Comparison of ENCODE assay signal across 10 cellular contexts in genomic region chr17:10754109-10754508, GRCh38. TPM values are rescaled to one million over a fixed set of nuclear protein-coding genes. Genes with fewer than 3 reads are reported as not detected.
DNase-seq lines count a peak whose midpoint lies in the region; ATAC-seq and TF ChIP-seq lines count a peak whose summit lies in the region.
"Had no signal": no experiment of that assay in that cellular context is flagged by ENCODE, and none has a peak within 500 bp of the region (broad histone marks: within the 10 kb centered on the region; RNA-seq: fewer than 3 reads in every experiment).

No MANE protein-coding gene starts in this region.

- no peaks in the 10 kb centered on the region for H4K20me1 ChIP-seq in OCI-LY3 (ENCODE audit: insufficient read depth, low read length)

- H3K9me3 ChIP-seq in cardiac muscle cell (ENCODE audit: low read depth) (no peaks in the 10 kb centered on the region), OCI-LY3 (ENCODE audit: insufficient read depth, low read length) (no peaks in the 10 kb centered on the region), thyroid gland (no peaks in the 10 kb centered on the region)
- H3K9me3 ChIP-seq: neutrophil had no signal

- H3K4me1 ChIP-seq in cardiac muscle cell (ENCODE audit: low read depth) (peaks cover 16% of the 10 kb centered on the region), OCI-LY3 (ENCODE audit: low read length) (no peaks in the 10 kb centered on the region), thyroid gland (peaks cover 4 to 11% of the 10 kb centered on the region in 2 donors)

- no peak overlapping the region for H3K27ac ChIP-seq in cardiac muscle cell
- H3K27ac ChIP-seq in OCI-LY3 (ENCODE audit: low read length) = no peak overlapping the region
- H3K27ac ChIP-seq in thyroid gland = no peak overlapping the region
- H3K27ac ChIP-seq: neutrophil had no signal

- peak; percentile 31 to 33 for DNase-seq in cardiac muscle cell (ENCODE audit: low read depth in 1 of 2, low spot score in 1 of 2)
- no peak for DNase-seq in Right ventricle myocardium superior
- DNase-seq in epithelial cell of esophagus (ENCODE audit: low read depth) = peak; percentile 22
- peak; percentile 30 to 55 for DNase-seq in thyroid gland
- no peak for DNase-seq in NCI-H2107 (lab: John Stamatoyannopoulos, UW)

- H3K36me3 ChIP-seq in cardiac muscle cell = no peaks in the 10 kb centered on the region
- no peaks in the 10 kb centered on the region for H3K36me3 ChIP-seq in OCI-LY3 (replicated peaks; ENCODE audit: low read depth, low read length)
- H3K36me3 ChIP-seq in thyroid gland = no peaks in the 10 kb centered on the region
- H3K36me3 ChIP-seq: neutrophil had no signal

- TF ChIP-seq CTCF in cardiac muscle cell (IDR thresholded peaks at IDR 0.05; ENCODE audit: low read depth, low read length) = peak; percentile 35
- TF ChIP-seq CTCF in OCI-LY3 (IDR thresholded peaks at IDR 0.05; ENCODE audit: low read depth, low read length) = peak; percentile 39
- peak; percentile 45 for TF ChIP-seq CTCF in epithelial cell of esophagus (IDR thresholded peaks at IDR 0.05; ENCODE audit: insufficient read depth, low read depth, low read length, missing control alignments)
- peak in 2 of 6 experiments; percentile 24 to 31 for TF ChIP-seq CTCF in thyroid gland (IDR thresholded peaks at IDR 0.05)

- no peak overlapping the region for H3K9ac ChIP-seq in OCI-LY3 (ENCODE audit: low read length)

- WGBS in thyroid gland, 2 donors = 16 to 54% methylated on average over 2 of the region's 2 CpGs

- no peak overlapping the region for H3K4me2 ChIP-seq in OCI-LY3 (ENCODE audit: low read length)

- intact Hi-C loops in Right ventricle myocardium superior (cut with DNase I) = no loop called here
- intact Hi-C loops in thyroid gland (cut with DNase I) = loop anchor here (5.0 kb wide), 1 partner anchor 93 kb away; no protein-coding TSS in a partner anchor

- H3K79me2 ChIP-seq in OCI-LY3 (ENCODE audit: low read length) = no peaks in the 10 kb centered on the region

- ATAC-seq in Right ventricle myocardium superior (ENCODE audit: poor library complexity) = no peak
- ATAC-seq in GM21360 (IDR thresholded peaks at IDR 0.05; ENCODE audit: unreplicated experiment) = no peak
- ATAC-seq in HG02840 (IDR thresholded peaks at IDR 0.05; ENCODE audit: low FRiP score, unreplicated experiment) = no peak

- H3K4me3 ChIP-seq in cardiac muscle cell = no peak overlapping the region
- no peak overlapping the region for H3K4me3 ChIP-seq in OCI-LY3 (ENCODE audit: low read length)
- H3K4me3 ChIP-seq in epithelial cell of esophagus (ENCODE audit: low read length) = no peak overlapping the region
- H3K4me3 ChIP-seq in thyroid gland (replicated peaks in 1 of 3) = no peak overlapping the region

- no peaks in the 10 kb centered on the region for H3K27me3 ChIP-seq in cardiac muscle cell
- no peaks in the 10 kb centered on the region for H3K27me3 ChIP-seq in OCI-LY3 (ENCODE audit: low read depth, low read length)
- H3K27me3 ChIP-seq in thyroid gland = no peaks in the 10 kb centered on the region
- H3K27me3 ChIP-seq: neutrophil had no signal

- no peak for TF ChIP-seq POLR2A in thyroid gland (IDR thresholded peaks at IDR 0.05)

- no peak overlapping the region for H2AFZ ChIP-seq in OCI-LY3 (ENCODE audit: low read depth, low read length)

RNA-seq across cellular contexts. Expression of gene TMEM220, which starts 24.3 kb away (rescaled TPM):
- 0.15 and 2.4 TPM in 2 replicates for total RNA-seq in cardiac muscle cell
- 2.6 and 2.8 TPM in 2 replicates for polyA plus RNA-seq in cardiac muscle cell
- total RNA-seq in Right ventricle myocardium superior = 7.6 TPM
- 10 to 100 TPM; 13.1 to 17.6 (median 15.5) TPM for total RNA-seq in thyroid gland

RNA-seq across cellular contexts. Expression of gene TMEM238L, which starts 49.8 kb away (rescaled TPM):
- not detected in 2 replicates for total RNA-seq in cardiac muscle cell
- polyA plus RNA-seq in cardiac muscle cell = not detected in 2 replicates
- total RNA-seq in Right ventricle myocardium superior = not detected
- not detected for total RNA-seq in thyroid gland
- total RNA-seq: activated CD8-positive, alpha-beta memory T cell treated with anti-CD3 and anti-CD28 coated beads for 36 hours had no signal

RNA-seq across cellular contexts. Expression of gene ADPRM, which starts 56.7 kb away (rescaled TPM):
- 4.4 and 7.4 TPM in 2 replicates for total RNA-seq in cardiac muscle cell
- 5.0 and 7.3 TPM in 2 replicates for polyA plus RNA-seq in cardiac muscle cell
- 3.3 TPM for total RNA-seq in Right ventricle myocardium superior
- 10 to 100 TPM; 16.3 to 21.4 (median 19.4) TPM for total RNA-seq in thyroid gland

RNA-seq across cellular contexts. Expression of gene SCO1, which starts 56.8 kb away (rescaled TPM):
- total RNA-seq in cardiac muscle cell (56.4 and 60.4 TPM in 2 replicates), Right ventricle myocardium superior (27.6 TPM), thyroid gland (10 to 100 TPM; 31.2 to 36.0 (median 34.9) TPM)
- polyA plus RNA-seq in cardiac muscle cell = 62.6 and 67.2 TPM in 2 replicates

Comparison
In these comparisons a context has a peak if more than half of its experiments do, and no peak if none do; other contexts are left out.
1. DNase-seq: peak in cardiac muscle cell (2 of 2), epithelial cell of esophagus (single experiment) and thyroid gland (2 of 2); none in Right ventricle myocardium superior (single experiment) and NCI-H2107 (single experiment).